ENCODE assay signal across 19 cellular contexts in genomic region chr19:7787602-7788177, GRCh38. TPM values are rescaled to one million over a fixed set of nuclear protein-coding genes. Genes with fewer than 3 reads are reported as not detected.
DNase-seq lines count a peak whose midpoint lies in the region; ATAC-seq, FAIRE-seq and TF ChIP-seq lines count a peak whose summit lies in the region.
"Had no signal": no experiment of that assay in that cellular context is flagged by ENCODE, and none has a peak within 500 bp of the region (broad histone marks: within the 10 kb centered on the region; RNA-seq: fewer than 3 reads in every experiment).

No MANE protein-coding gene starts in this region.

- H3K79me2 ChIP-seq in H1 (ENCODE audit: control insufficient read depth in 1 of 2, insufficient read depth in 2 of 2, low read length in 2 of 2) = no peaks in the 10 kb centered on the region

- H4K8ac ChIP-seq in H1 (ENCODE audit: extremely low read depth, insufficient read depth, low read length) = no peak overlapping the region

- H3K56ac ChIP-seq in H1 (replicated peaks; ENCODE audit: insufficient read length, low read depth, low read length) = no peak overlapping the region

- no peak overlapping the region for H4K5ac ChIP-seq in H1 (ENCODE audit: insufficient read length, low read depth, low read length)

- 10 to 19% (median 11%) methylated on average over 13 to 22 of the region's 22 CpGs for WGBS in heart left ventricle, 4 donors
- WGBS in H1 (ENCODE audit: extremely low coverage in 1 of 2, insufficient coverage in 1 of 2, insufficient read length in 1 of 2, insufficient replicate concordance in 2 of 2, low coverage in 1 of 2, low lambda C conversion rate in 2 of 2, missing lambda C conversion rate in 1 of 2), 2 experiments = 31% methylated on average over 22 of the region's 22 CpGs; no CpG with 5 or more reads in 1 of the 2 experiments

- no peak overlapping the region; the same call in 1 of the 2 replicates for H3K18ac ChIP-seq in H1 (ENCODE audit: extremely low read depth, low read length)

- no peaks in the 10 kb centered on the region for H3K9me3 Mint-ChIP-seq in mesothelial cell of epicardium
- peaks cover 11% of the 10 kb centered on the region for H3K9me3 Mint-ChIP-seq in type B pancreatic cell
- H3K9me3 Mint-ChIP-seq: CD4-positive, alpha-beta T cell; neural crest cell; stimulated activated naive CD8-positive, alpha-beta T cell treated with anti-CD3 and anti-CD28 coated beads, Interleukin-15, Interleukin-2, amounts not matched to agents 100 ng/mL and 50 ng/mL, for 24 hours had no signal

- DNase-seq in heart left ventricle (no peak), cardiac septum (ENCODE audit: low spot score) (no peak), H1 (ENCODE audit: low read depth in 1 of 2, low spot score in 2 of 2) (peak in 1 of 2 experiments; percentile 49), mesothelial cell of epicardium (ENCODE audit: low spot score in 2 of 2, unreplicated experiment in 2 of 2) (no peak), type B pancreatic cell (ENCODE audit: extremely low spot score, unreplicated experiment) (no peak), NCI-H2227 (lab: John Stamatoyannopoulos, UW; ENCODE audit: unreplicated experiment) (no peak), GF-D8 (lab: John Stamatoyannopoulos, UW) (no peak)
- DNase-seq: activated CD8-positive, alpha-beta memory T cell treated with anti-CD3 and anti-CD28 coated beads for 24 hours; effector memory CD4-positive, alpha-beta T cell; NCI-H146; NCI-H226; uterus; WERI-Rb-1 had no signal

- no peak overlapping the region for H2BK120ac ChIP-seq in H1 (replicated peaks; ENCODE audit: low read depth, low read length)

- H3K4me1 ChIP-seq in heart left ventricle (peaks cover 0 to 12% (median 0%) of the 10 kb centered on the region in 12 donors), H1 (replicated peaks in 1 of 4; ENCODE audit: control insufficient read depth in 3 of 4, insufficient read depth in 4 of 4, low read length in 3 of 4) (peaks cover 0 to 19% (median 12%) of the 10 kb centered on the region in 4 experiments; a peak in 6 of 7 replicates)
- H3K4me1 ChIP-seq: uterus had no signal

- ATAC-seq in heart left ventricle (no peak), HG03196 (IDR thresholded peaks at IDR 0.05; ENCODE audit: unreplicated experiment) (no peak)

- FAIRE-seq in H1 (lab: Jason Lieb, UNC) = no peak
- FAIRE-seq: HTR-8/SVneo had no signal

- H3K27ac ChIP-seq in heart left ventricle (peak overlapping the region in 1 of 12 donors; percentile 8), H1 (ENCODE audit: low read depth, low read length) (no peak overlapping the region)
- H3K27ac ChIP-seq: uterus, WERI-Rb-1 had no signal

- TF ChIP-seq EP300 in H1 (IDR thresholded peaks at IDR 0.05; ENCODE audit: borderline replicate concordance in 1 of 2, low read depth in 2 of 2, low read length in 2 of 2) = no peak

- H3K27ac Mint-ChIP-seq in mesothelial cell of epicardium = no peak overlapping the region
- no peak overlapping the region for H3K27ac Mint-ChIP-seq in type B pancreatic cell
- H3K27ac Mint-ChIP-seq: CD4-positive, alpha-beta T cell; stimulated activated naive CD8-positive, alpha-beta T cell treated with anti-CD3 and anti-CD28 coated beads, Interleukin-15, Interleukin-2, amounts not matched to agents 100 ng/mL and 50 ng/mL, for 24 hours had no signal

- TF ChIP-seq RAD21 in H1 (IDR thresholded peaks at IDR 0.05 in 1 of 2, conservative IDR thresholded peaks at IDR 0.05 in 1 of 2; ENCODE audit: low read depth in 2 of 2, low read length in 2 of 2) = no peak

- H3K27me3 Mint-ChIP-seq in mesothelial cell of epicardium (ENCODE audit: low read depth) (peaks cover 6% of the 10 kb centered on the region), type B pancreatic cell (peaks cover 71% of the 10 kb centered on the region)

- peaks cover 18 to 74% (median 44%) of the 10 kb centered on the region in 9 donors for H3K27me3 ChIP-seq in heart left ventricle
- H3K27me3 ChIP-seq in H1 (replicated peaks in 1 of 4; ENCODE audit: control insufficient read depth in 3 of 4, extremely low read depth in 1 of 4, insufficient read depth in 3 of 4, low read length in 3 of 4) = peaks cover 13 to 35% (median 29%) of the 10 kb centered on the region in 4 experiments

- peak overlapping the region; percentile 38 for H3K4ac ChIP-seq in H1 (replicated peaks; ENCODE audit: insufficient read length, low read depth, low read length)

- peak overlapping the region; percentile 77; the same call in 1 of the 2 replicates for H2BK12ac ChIP-seq in H1 (ENCODE audit: low read depth, low read length)

- peak overlapping the region; percentile 88 for H2BK15ac ChIP-seq in H1 (ENCODE audit: low read length)

- POLR2A ChIA-PET in H1 (lab: Charles Lee; ENCODE audit: partially characterized antibody) = interaction anchor here (0.5 to 0.6 kb wide), 2 partner anchors 155 to 471 kb away, joined by 3 to 4 read pairs; no protein-coding TSS in a partner anchor

- H3K4me1 Mint-ChIP-seq in mesothelial cell of epicardium (peaks cover 32% of the 10 kb centered on the region), type B pancreatic cell (ENCODE audit: unreplicated experiment) (no peaks in the 10 kb centered on the region)
- H3K4me1 Mint-ChIP-seq: neural crest cell had no signal

- H3K79me1 ChIP-seq in H1 (ENCODE audit: low read depth, low read length) = no peaks in the 10 kb centered on the region

- H3K36me3 Mint-ChIP-seq in mesothelial cell of epicardium (no peaks in the 10 kb centered on the region), type B pancreatic cell (peaks cover 6% of the 10 kb centered on the region)

- TF ChIP-seq CTCF in heart left ventricle (IDR thresholded peaks at IDR 0.05) (no peak), H1 (IDR thresholded peaks at IDR 0.05; ENCODE audit: control extremely low read depth in 1 of 3, insufficient read depth in 1 of 3, low read depth in 1 of 3, low read length in 3 of 3) (no peak), mesothelial cell of epicardium (IDR thresholded peaks at IDR 0.05; ENCODE audit: unreplicated experiment) (no peak), type B pancreatic cell (conservative IDR thresholded peaks at IDR 0.05) (no peak)

- no peak overlapping the region for H3K9ac ChIP-seq in H1 (replicated peaks in 1 of 4; ENCODE audit: extremely low read depth in 1 of 4, low read depth in 3 of 4, low read length in 3 of 4)

- TF ChIP-seq POLR2A in heart left ventricle (IDR thresholded peaks at IDR 0.05) = no peak
- no peak for TF ChIP-seq POLR2A in H1 (IDR thresholded peaks at IDR 0.05; ENCODE audit: control extremely low read depth in 1 of 2, low read depth in 2 of 2, low read length in 2 of 2)

- H2BK20ac ChIP-seq in H1 (ENCODE audit: low read length) = no peak overlapping the region

- H3K23me2 ChIP-seq in H1 (ENCODE audit: low read depth, low read length) = peaks cover 15% of the 10 kb centered on the region

- H3K14ac ChIP-seq in H1 (ENCODE audit: insufficient read length) = no peak overlapping the region

- no peak overlapping the region for H3K23ac ChIP-seq in H1 (ENCODE audit: insufficient read length)

- no peak overlapping the region for H2BK5ac ChIP-seq in H1 (ENCODE audit: low read depth, low read length)

- peaks cover 0 to 2% of the 10 kb centered on the region in 2 experiments for H4K20me1 ChIP-seq in H1 (replicated peaks in 1 of 2; ENCODE audit: control insufficient read depth in 1 of 2, insufficient read depth in 2 of 2, low read length in 2 of 2)

- no peak overlapping the region for H2AK5ac ChIP-seq in H1 (ENCODE audit: low read depth, low read length)

- no peak overlapping the region for H4K91ac ChIP-seq in H1 (replicated peaks; ENCODE audit: insufficient read length, low read length)

- H3K9me3 ChIP-seq in heart left ventricle (peaks cover 0 to 9% (median 0%) of the 10 kb centered on the region in 12 donors), H1 (ENCODE audit: insufficient read depth in 2 of 2, low read depth in 1 of 2, low read length in 1 of 2) (no peaks in the 10 kb centered on the region)
- H3K9me3 ChIP-seq: uterus had no signal

- H3K4me3 ChIP-seq in heart left ventricle (peak overlapping the region in 8 of 12 donors; percentile 1 to 46 (median 22)), H1 (ENCODE audit: extremely low read depth in 1 of 4, insufficient read depth in 2 of 4, low read depth in 3 of 4, low read length in 4 of 4) (peak overlapping the region; percentile 23 to 62 (median 44))
- H3K4me3 ChIP-seq: uterus had no signal

- no peak overlapping the region for H2AFZ ChIP-seq in H1 (ENCODE audit: low read length)

- CTCF ChIA-PET in H1 (lab: Charles Lee; ENCODE audit: partially characterized antibody) = interaction anchor here (0.6 to 1.9 kb wide), 6 partner anchors 13 to 145 kb away, joined by 3 to 14 read pairs (median 3); partner anchors contain the start of gene CD209

- H3K4me3 Mint-ChIP-seq in mesothelial cell of epicardium (peak overlapping the region; percentile 57), type B pancreatic cell (peak overlapping the region; percentile 75)
- H3K4me3 Mint-ChIP-seq: CD4-positive, alpha-beta T cell; neural crest cell; stimulated activated naive CD8-positive, alpha-beta T cell treated with anti-CD3 and anti-CD28 coated beads, Interleukin-15, Interleukin-2, amounts not matched to agents 100 ng/mL and 50 ng/mL, for 24 hours had no signal

- no peaks in the 10 kb centered on the region for H3K36me3 ChIP-seq in heart left ventricle
- no peaks in the 10 kb centered on the region for H3K36me3 ChIP-seq in H1 (ENCODE audit: control insufficient read depth in 2 of 4, insufficient read depth in 4 of 4, low read length in 3 of 4)
- H3K36me3 ChIP-seq: uterus, WERI-Rb-1 had no signal

- H3K4me2 ChIP-seq in H1 (ENCODE audit: insufficient read depth in 1 of 2, low read depth in 2 of 2, low read length in 2 of 2) = peak overlapping the region; percentile 87 to 99

- intact Hi-C loops in heart left ventricle (cut with DNase I) = loop anchor here in 1 of 10 donors (10.0 kb wide), 1 partner anchor 203 kb away; no protein-coding TSS in a partner anchor
- intact Hi-C loops in cardiac septum (cut with DNase I) = no loop called here

RNA-seq across cellular contexts. Expression of gene CLEC4M, which starts 24.6 kb away (rescaled TPM):
- total RNA-seq in heart left ventricle (not detected), cardiac septum (not detected), mesothelial cell of epicardium (1.2 to 2.1 TPM (median 1.5 TPM) in 3 replicates), type B pancreatic cell (ENCODE audit: low replicate concordance) (0.48 and 0.69 TPM in 2 replicates)
- polyA plus RNA-seq in heart left ventricle (not detected), H1 (2011; rRNA removed) (not detected in 2 replicates)
- not detected in 2 replicates for total RNA-seq in H1 (2021; fragmentation: NEBNext Ultra II Directional; extraction: Animal tissue kit (Norgen Biotek cat#: 25700))
- not detected for polyA plus RNA-seq in H1 (2011; cell fraction: cytosol; rRNA removed)
- polyA plus RNA-seq in H1 (2011; cell fraction: nucleus; rRNA removed) = not detected
- not detected in 4 replicates for polyA plus RNA-seq in H1 (2012, experiment 1 of 2)
- not detected for polyA plus RNA-seq in H1 (2012, experiment 2 of 2)
- not detected for polyA plus RNA-seq in H1 (2013, experiment 1 of 2)
- not detected for polyA plus RNA-seq in H1 (2013, experiment 2 of 2)
- polyA minus RNA-seq in H1 (2011; rRNA and poly(A)+ RNA removed) = 0.09 TPM in 1 of 2 replicates, not detected in the other
- polyA minus RNA-seq in H1 (2011; cell fraction: cytosol; rRNA and poly(A)+ RNA removed) = not detected
- not detected for polyA minus RNA-seq in H1 (2011; cell fraction: nucleus; rRNA and poly(A)+ RNA removed)
- total RNA-seq: CD4-positive, alpha-beta T cell; M059J; neural crest cell had no signal

RNA-seq across cellular contexts. Expression of gene CD209, which starts 40.4 kb away (rescaled TPM):
- total RNA-seq in heart left ventricle (10 to 100 TPM in 2 of 9 donors, 1 to 10 TPM in 7; 1.3 to 56.2 (median 5.4) TPM), cardiac septum (7.6 TPM), mesothelial cell of epicardium (not detected in 3 replicates), type B pancreatic cell (ENCODE audit: low replicate concordance) (not detected in 2 replicates)
- polyA plus RNA-seq in heart left ventricle (under 1 TPM; 0.53 to 0.75 TPM), H1 (2011; rRNA removed) (0.03 and 0.05 TPM in 2 replicates)
- total RNA-seq in H1 (2021; fragmentation: NEBNext Ultra II Directional; extraction: Animal tissue kit (Norgen Biotek cat#: 25700)) = 0.22 TPM in 1 of 2 replicates, not detected in the other
- 0.05 TPM for polyA plus RNA-seq in H1 (2011; cell fraction: cytosol; rRNA removed)
- polyA plus RNA-seq in H1 (2011; cell fraction: nucleus; rRNA removed) = 0.04 TPM
- polyA plus RNA-seq in H1 (2012, experiment 1 of 2) = 0.05 to 0.16 TPM (median 0.15 TPM) in 3 of 4 replicates, not detected in the other
- polyA plus RNA-seq in H1 (2012, experiment 2 of 2) = not detected
- 0.10 TPM for polyA plus RNA-seq in H1 (2013, experiment 1 of 2)
- 0.07 TPM for polyA plus RNA-seq in H1 (2013, experiment 2 of 2)
- 0.12 TPM in 1 of 2 replicates, not detected in the other for polyA minus RNA-seq in H1 (2011; rRNA and poly(A)+ RNA removed)
- not detected for polyA minus RNA-seq in H1 (2011; cell fraction: cytosol; rRNA and poly(A)+ RNA removed)
- polyA minus RNA-seq in H1 (2011; cell fraction: nucleus; rRNA and poly(A)+ RNA removed) = not detected
- total RNA-seq: CD4-positive, alpha-beta T cell; M059J; neural crest cell had no signal

RNA-seq across cellular contexts. Expression of gene EVI5L, which starts 42.3 kb away (rescaled TPM):
- total RNA-seq in heart left ventricle (10 to 100 TPM; 18.2 to 41.9 (median 22.1) TPM), cardiac septum (23.6 TPM), mesothelial cell of epicardium (18.5 to 21.7 TPM (median 19.5 TPM) in 3 replicates), type B pancreatic cell (ENCODE audit: low replicate concordance) (11.7 and 19.0 TPM in 2 replicates)
- polyA plus RNA-seq in heart left ventricle (10 to 100 TPM; 20.5 to 34.7 TPM), H1 (2011; rRNA removed) (7.2 and 13.1 TPM in 2 replicates)
- 10.4 and 11.0 TPM in 2 replicates for total RNA-seq in H1 (2021; fragmentation: NEBNext Ultra II Directional; extraction: Animal tissue kit (Norgen Biotek cat#: 25700))
- 8.2 TPM for polyA plus RNA-seq in H1 (2011; cell fraction: cytosol; rRNA removed)
- polyA plus RNA-seq in H1 (2011; cell fraction: nucleus; rRNA removed) = 15.2 TPM
- polyA plus RNA-seq in H1 (2012, experiment 1 of 2) = 6.8 to 10.5 TPM (median 9.9 TPM) in 4 replicates
- 10.7 TPM for polyA plus RNA-seq in H1 (2012, experiment 2 of 2)
- polyA plus RNA-seq in H1 (2013, experiment 1 of 2) = 7.7 TPM
- polyA plus RNA-seq in H1 (2013, experiment 2 of 2) = 7.8 TPM
- polyA minus RNA-seq in H1 (2011; rRNA and poly(A)+ RNA removed) = 7.2 and 14.2 TPM in 2 replicates
- polyA minus RNA-seq in H1 (2011; cell fraction: cytosol; rRNA and poly(A)+ RNA removed) = 4.0 TPM
- 7.9 TPM for polyA minus RNA-seq in H1 (2011; cell fraction: nucleus; rRNA and poly(A)+ RNA removed)

RNA-seq across cellular contexts. Expression of gene CLEC4G, which starts 55.8 kb away (rescaled TPM):
- total RNA-seq in heart left ventricle = 1 to 10 TPM in 4 of 9 donors, under 1 TPM in 4, not detected in 1; 0.29 to 6.4 (median 1.1) TPM
- under 1 TPM; 0.22 to 0.38 TPM for polyA plus RNA-seq in heart left ventricle
- total RNA-seq in cardiac septum = 0.92 TPM
- 0.35 and 1.0 TPM in 2 replicates for total RNA-seq in H1 (2021; fragmentation: NEBNext Ultra II Directional; extraction: Animal tissue kit (Norgen Biotek cat#: 25700))
- polyA plus RNA-seq in H1 (2011; rRNA removed) = 2.9 and 3.2 TPM in 2 replicates
- 2.8 TPM for polyA plus RNA-seq in H1 (2011; cell fraction: cytosol; rRNA removed)
- 2.7 TPM for polyA plus RNA-seq in H1 (2011; cell fraction: nucleus; rRNA removed)
- 0.69 to 1.7 TPM (median 1.1 TPM) in 4 replicates for polyA plus RNA-seq in H1 (2012, experiment 1 of 2)
- 1.3 TPM for polyA plus RNA-seq in H1 (2012, experiment 2 of 2)
- 0.69 TPM for polyA plus RNA-seq in H1 (2013, experiment 1 of 2)
- 0.66 TPM for polyA plus RNA-seq in H1 (2013, experiment 2 of 2)
- polyA minus RNA-seq in H1 (2011; rRNA and poly(A)+ RNA removed) = not detected in 2 replicates
- not detected for polyA minus RNA-seq in H1 (2011; cell fraction: cytosol; rRNA and poly(A)+ RNA removed)
- polyA minus RNA-seq in H1 (2011; cell fraction: nucleus; rRNA and poly(A)+ RNA removed) = not detected
- not detected in 3 replicates for total RNA-seq in mesothelial cell of epicardium
- total RNA-seq in type B pancreatic cell (ENCODE audit: low replicate concordance) = not detected in 2 replicates
- total RNA-seq: CD4-positive, alpha-beta T cell; M059J; neural crest cell; uterus had no signal
